ENCODE assay signal across 17 cellular contexts in the genomic region with DNA sequence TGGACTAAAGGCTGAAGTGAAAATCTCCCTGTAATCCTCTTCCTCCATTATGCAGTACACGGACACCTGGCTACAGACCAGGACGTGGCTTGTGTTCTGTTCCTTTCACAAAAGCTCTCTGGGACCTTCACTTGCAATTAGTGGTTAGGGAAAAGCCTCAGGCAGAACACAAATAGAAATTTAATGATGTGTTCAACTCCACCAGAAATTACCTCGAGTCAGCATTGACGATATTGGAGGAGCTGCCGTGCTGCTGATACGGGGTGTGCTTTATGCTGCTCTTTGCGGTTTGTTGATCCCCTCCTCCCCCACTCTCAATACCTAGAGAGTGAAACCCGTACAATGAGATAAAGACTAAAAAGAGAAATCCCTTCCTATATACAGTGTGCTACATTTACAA. TPM values are rescaled to one million over a fixed set of nuclear protein-coding genes. Genes with fewer than 3 reads are reported as not detected.
A peak's percentile ranks its signal among the peaks of the same experiment; 100 is the strongest.
DNase-seq lines count a peak whose midpoint lies in the region; ATAC-seq and TF ChIP-seq lines count a peak whose summit lies in the region.
"Had no signal": no experiment of that assay in that cellular context is flagged by ENCODE, and none has a peak within 500 bp of the region (broad histone marks: within the 10 kb centered on the region; RNA-seq: fewer than 3 reads in every experiment).

No MANE protein-coding gene starts in this region.

- H3K9me3 Mint-ChIP-seq in brain, result no peaks in the 10 kb centered on the region
- no peaks in the 10 kb centered on the region for H3K9me3 Mint-ChIP-seq in stimulated activated naive B cell treated with anti-CD40 and anti-IgM and Interleukin-4, amounts not matched to agents 10 μg/mL and 1 μg/mL and 100 μg/mL, for 72 hours
- no peaks in the 10 kb centered on the region for H3K9me3 Mint-ChIP-seq in activated CD8-positive, alpha-beta T cell treated with anti-CD3 and anti-CD28 coated beads for 36 hours
- H3K9me3 Mint-ChIP-seq: dendritic cell treated with granulocyte-macrophage colony-stimulating factor and Interleukin-4, amounts not matched to agents 40 ng/mL and 50 ng/mL, for 4 days had no signal

- no peak for ATAC-seq in stimulated activated naive B cell treated with anti-CD40 and anti-IgM and Interleukin-4, amounts not matched to agents 10 μg/mL and 1 μg/mL and 100 μg/mL, for 72 hours (replicated peaks)
- ATAC-seq in activated CD8-positive, alpha-beta T cell treated with anti-CD3 and anti-CD28 coated beads for 36 hours, result no peak
- ATAC-seq: activated CD8-positive, alpha-beta memory T cell treated with anti-CD3 and anti-CD28 coated beads, Interleukin-2, amount 10 ng/mL, durations not matched to agents 7 days and 5 days had no signal

- peak; percentile 34 for DNase-seq in NCI-H187 treated with DMSO at 0.1 percent for 48 hours (lab: John Stamatoyannopoulos, UW)
- DNase-seq in stimulated activated naive B cell treated with anti-CD40 and anti-IgM and Interleukin-4, amounts not matched to agents 10 μg/mL and 1 μg/mL and 100 μg/mL, for 72 hours, result no peak
- DNase-seq in activated CD8-positive, alpha-beta T cell treated with anti-CD3 and anti-CD28 coated beads for 36 hours, result no peak
- DNase-seq in T-helper 1 cell, result no peak
- no peak for DNase-seq in hepatic stellate cell (ENCODE audit: low spot score)
- DNase-seq: activated CD8-positive, alpha-beta memory T cell treated with anti-CD3 and anti-CD28 coated beads, Interleukin-2, amount 10 ng/mL, durations not matched to agents 7 days and 5 days; activated naive CD4-positive, alpha-beta T cell; left ventricle myocardium inferior; NCI-H524; PC-9; stimulated activated CD4-positive, alpha-beta T cell treated with anti-CD3 and anti-CD28 coated beads, Interleukin-15, amount 100 ng/mL, for 24 hours had no signal

- H3K4me1 ChIP-seq in HEK293 (ENCODE audit: control insufficient read depth, insufficient read depth, low read length) (peaks cover 9% of the 10 kb centered on the region), parathyroid adenoma (no peaks in the 10 kb centered on the region)
- H3K4me1 ChIP-seq: body of pancreas, left ventricle myocardium inferior, prostate gland had no signal

- peaks cover 46% of the 10 kb centered on the region for H3K4me1 Mint-ChIP-seq in brain
- H3K4me1 Mint-ChIP-seq in stimulated activated naive B cell treated with anti-CD40 and anti-IgM and Interleukin-4, amounts not matched to agents 10 μg/mL and 1 μg/mL and 100 μg/mL, for 72 hours, result peaks cover 0 to 2% of the 10 kb centered on the region in 2 donors
- peaks cover 8% of the 10 kb centered on the region for H3K4me1 Mint-ChIP-seq in activated CD8-positive, alpha-beta T cell treated with anti-CD3 and anti-CD28 coated beads for 36 hours (ENCODE audit: low read depth)

- H3K9me3 ChIP-seq in HEK293 (ENCODE audit: control insufficient read depth, insufficient read depth, low read depth, low read length) (no peaks in the 10 kb centered on the region), parathyroid adenoma (ENCODE audit: control insufficient read depth, low read length) (no peaks in the 10 kb centered on the region)
- H3K9me3 ChIP-seq: body of pancreas, left ventricle myocardium inferior, prostate gland had no signal

- H3K36me3 ChIP-seq in HEK293 (ENCODE audit: control insufficient read depth in 2 of 2, insufficient read depth in 1 of 2, low read length in 2 of 2) (peaks cover 0 to 47% of the 10 kb centered on the region in 2 experiments; a peak in 2 of 3 replicates), parathyroid adenoma (ENCODE audit: control insufficient read depth, insufficient read depth, low read length) (no peaks in the 10 kb centered on the region)
- H3K36me3 ChIP-seq: prostate gland had no signal

- H3K4me3 Mint-ChIP-seq in brain, result peak overlapping the region in 3 of 5 experiments; percentile 4 to 73 (median 54)
- no peak overlapping the region for H3K4me3 Mint-ChIP-seq in stimulated activated naive B cell treated with anti-CD40 and anti-IgM and Interleukin-4, amounts not matched to agents 10 μg/mL and 1 μg/mL and 100 μg/mL, for 72 hours
- no peak overlapping the region for H3K4me3 Mint-ChIP-seq in activated CD8-positive, alpha-beta T cell treated with anti-CD3 and anti-CD28 coated beads for 36 hours
- H3K4me3 Mint-ChIP-seq: activated CD8-positive, alpha-beta memory T cell treated with anti-CD3 and anti-CD28 coated beads, Interleukin-2, amount 10 ng/mL, durations not matched to agents 7 days and 5 days; dendritic cell treated with granulocyte-macrophage colony-stimulating factor and Interleukin-4, amounts not matched to agents 40 ng/mL and 50 ng/mL, for 4 days had no signal

- H3K9ac ChIP-seq in parathyroid adenoma, result no peak overlapping the region

- H3K79me2 ChIP-seq in parathyroid adenoma, result no peaks in the 10 kb centered on the region

- intact Hi-C loops in activated CD8-positive, alpha-beta T cell treated with anti-CD3 and anti-CD28 coated beads for 36 hours (cut with micrococcal nuclease), result no loop called here

- peaks cover 32% of the 10 kb centered on the region for H3K36me3 Mint-ChIP-seq in brain
- peaks cover 42 to 65% of the 10 kb centered on the region in 2 donors for H3K36me3 Mint-ChIP-seq in stimulated activated naive B cell treated with anti-CD40 and anti-IgM and Interleukin-4, amounts not matched to agents 10 μg/mL and 1 μg/mL and 100 μg/mL, for 72 hours
- H3K36me3 Mint-ChIP-seq in activated CD8-positive, alpha-beta T cell treated with anti-CD3 and anti-CD28 coated beads for 36 hours (ENCODE audit: low read depth), result peaks cover 54% of the 10 kb centered on the region

- H3K4me2 ChIP-seq in parathyroid adenoma (ENCODE audit: low read length), result peak overlapping the region; percentile 43
- H3K4me2 ChIP-seq: PC-9 had no signal

- no peak for TF ChIP-seq CTCF in HEK293 (tag by site-specific recombination; IDR thresholded peaks at IDR 0.05)
- TF ChIP-seq CTCF in brain (conservative IDR thresholded peaks at IDR 0.05), result no peak
- no peak for TF ChIP-seq CTCF in parathyroid adenoma (IDR thresholded peaks at IDR 0.05)
- TF ChIP-seq CTCF in activated CD8-positive, alpha-beta T cell treated with anti-CD3 and anti-CD28 coated beads for 36 hours (IDR thresholded peaks at IDR 0.05), result no peak

- H3K27me3 ChIP-seq in parathyroid adenoma (ENCODE audit: control insufficient read depth, insufficient read depth, low read length), result no peaks in the 10 kb centered on the region
- H3K27me3 ChIP-seq: body of pancreas had no signal

- CTCF ChIA-PET in HEK293 (lab: Yijun Ruan, JAX), result interaction anchor here (1.0 to 1.5 kb wide), 2 partner anchors 61 to 86 kb away, joined by 3 to 5 read pairs; no protein-coding TSS in a partner anchor
- CTCF ChIA-PET in activated CD8-positive, alpha-beta T cell treated with anti-CD3 and anti-CD28 coated beads for 36 hours (lab: Charles Lee), result no interaction called here

- no peak overlapping the region for H2AFZ ChIP-seq in parathyroid adenoma
- H2AFZ ChIP-seq: PC-9 had no signal

- peak overlapping the region; percentile 16 to 93 (median 78) for H3K27ac Mint-ChIP-seq in brain
- no peak overlapping the region for H3K27ac Mint-ChIP-seq in stimulated activated naive B cell treated with anti-CD40 and anti-IgM and Interleukin-4, amounts not matched to agents 10 μg/mL and 1 μg/mL and 100 μg/mL, for 72 hours
- no peak overlapping the region for H3K27ac Mint-ChIP-seq in activated CD8-positive, alpha-beta T cell treated with anti-CD3 and anti-CD28 coated beads for 36 hours
- H3K27ac Mint-ChIP-seq: activated CD8-positive, alpha-beta memory T cell treated with anti-CD3 and anti-CD28 coated beads, Interleukin-2, amount 10 ng/mL, durations not matched to agents 7 days and 5 days; dendritic cell treated with granulocyte-macrophage colony-stimulating factor and Interleukin-4, amounts not matched to agents 40 ng/mL and 50 ng/mL, for 4 days had no signal

- POLR2A ChIA-PET in HEK293 (lab: Yijun Ruan, JAX), result no interaction called here
- POLR2A ChIA-PET in activated CD8-positive, alpha-beta T cell treated with anti-CD3 and anti-CD28 coated beads for 36 hours (lab: Charles Lee), result no interaction called here

- H3K27ac ChIP-seq in HEK293 (ENCODE audit: extremely low read depth, low read depth, low read length), result peak overlapping the region; percentile 33; the same call in 1 of the 2 replicates
- H3K27ac ChIP-seq in parathyroid adenoma, result no peak overlapping the region
- H3K27ac ChIP-seq: body of pancreas, left ventricle myocardium inferior, PC-9, prostate gland had no signal

- H3K4me3 ChIP-seq in HEK293 (ENCODE audit: low read depth, low read length) (no peak overlapping the region), parathyroid adenoma (ENCODE audit: low read depth, low read length) (no peak overlapping the region)
- H3K4me3 ChIP-seq: body of pancreas, left ventricle myocardium inferior, PC-9, prostate gland had no signal

- H3K27me3 Mint-ChIP-seq in brain, result peaks cover 4% of the 10 kb centered on the region
- H3K27me3 Mint-ChIP-seq in stimulated activated naive B cell treated with anti-CD40 and anti-IgM and Interleukin-4, amounts not matched to agents 10 μg/mL and 1 μg/mL and 100 μg/mL, for 72 hours, result no peaks in the 10 kb centered on the region
- no peaks in the 10 kb centered on the region for H3K27me3 Mint-ChIP-seq in activated CD8-positive, alpha-beta T cell treated with anti-CD3 and anti-CD28 coated beads for 36 hours
- H3K27me3 Mint-ChIP-seq: activated CD8-positive, alpha-beta memory T cell treated with anti-CD3 and anti-CD28 coated beads, Interleukin-2, amount 10 ng/mL, durations not matched to agents 7 days and 5 days; dendritic cell treated with granulocyte-macrophage colony-stimulating factor and Interleukin-4, amounts not matched to agents 40 ng/mL and 50 ng/mL, for 4 days had no signal

TF ChIP-seq in HEK293, 187 proteins besides CTCF, POLR2A, EP300 and RAD21 (continues in another document):
- TF ChIP-seq PRDM1 (tag by site-specific recombination; IDR thresholded peaks at IDR 0.05) (0 out of 2 replicates have a peak, but pooled peaks have one; percentile 11), MEIS1 (CRISPR knock-in tag; IDR thresholded peaks at IDR 0.05; ENCODE audit: borderline replicate concordance) (no peak), OSR2 (tag by site-specific recombination; IDR thresholded peaks at IDR 0.05) (peak; percentile 75)
- TF ChIP-seq, protein P1, sequence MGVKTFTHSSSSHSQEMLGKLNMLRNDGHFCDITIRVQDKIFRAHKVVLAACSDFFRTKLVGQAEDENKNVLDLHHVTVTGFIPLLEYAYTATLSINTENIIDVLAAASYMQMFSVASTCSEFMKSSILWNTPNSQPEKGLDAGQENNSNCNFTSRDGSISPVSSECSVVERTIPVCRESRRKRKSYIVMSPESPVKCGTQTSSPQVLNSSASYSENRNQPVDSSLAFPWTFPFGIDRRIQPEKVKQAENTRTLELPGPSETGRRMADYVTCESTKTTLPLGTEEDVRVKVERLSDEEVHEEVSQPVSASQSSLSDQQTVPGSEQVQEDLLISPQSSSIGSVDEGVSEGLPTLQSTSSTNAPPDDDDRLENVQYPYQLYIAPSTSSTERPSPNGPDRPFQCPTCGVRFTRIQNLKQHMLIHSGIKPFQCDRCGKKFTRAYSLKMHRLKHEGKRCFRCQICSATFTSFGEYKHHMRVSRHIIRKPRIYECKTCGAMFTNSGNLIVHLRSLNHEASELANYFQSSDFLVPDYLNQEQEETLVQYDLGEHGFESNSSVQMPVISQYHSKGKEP (tag by site-specific recombination; IDR thresholded peaks at IDR 0.05), result peak; percentile 71

RNA-seq across cellular contexts. Expression of a gene that starts 48.9 kb away (rescaled TPM):
- 18.9 TPM for polyA plus RNA-seq in brain (ENCODE audit: insufficient read depth, low read depth, low replicate concordance)
- total RNA-seq in activated CD8-positive, alpha-beta T cell treated with anti-CD3 and anti-CD28 coated beads for 36 hours, result 10 to 100 TPM; 56.0 to 67.2 TPM

Comparison
In these comparisons a context has a peak if more than half of its experiments do, and no peak if none do; other contexts are left out.
1. H3K27ac Mint-ChIP-seq: peak in brain (5 of 5); none in stimulated activated naive B cell treated with anti-CD40 and anti-IgM and Interleukin-4, amounts not matched to agents 10 μg/mL and 1 μg/mL and 100 μg/mL, for 72 hours (single experiment) and activated CD8-positive, alpha-beta T cell treated with anti-CD3 and anti-CD28 coated beads for 36 hours (single experiment).
2. H3K4me3 Mint-ChIP-seq: peak in brain (3 of 5); none in stimulated activated naive B cell treated with anti-CD40 and anti-IgM and Interleukin-4, amounts not matched to agents 10 μg/mL and 1 μg/mL and 100 μg/mL, for 72 hours (0 of 2) and activated CD8-positive, alpha-beta T cell treated with anti-CD3 and anti-CD28 coated beads for 36 hours (single experiment).